15 cellular contexts compared by ENCODE assay signal in genomic region chr4:1543976-1544375, GRCh38.
DNase-seq lines count a peak whose midpoint lies in the region; ATAC-seq and TF ChIP-seq lines count a peak whose summit lies in the region.
"Had no signal": no experiment of that assay in that cellular context is flagged by ENCODE, and none has a peak within 500 bp of the region (broad histone marks: within the 10 kb centered on the region; RNA-seq: fewer than 3 reads in every experiment).

No MANE protein-coding gene starts in this region.

- no peak overlapping the region for H4K8ac ChIP-seq in H9 (replicated peaks; ENCODE audit: insufficient read length, low read depth, low read length)

- no peak overlapping the region for H3K4me3 Mint-ChIP-seq in H9
- peak overlapping the region in 4 of 10 donors; percentile 43 to 84 (median 75) for H3K4me3 Mint-ChIP-seq in naive thymus-derived CD4-positive, alpha-beta T cell
- H3K4me3 Mint-ChIP-seq: CD14-positive monocyte had no signal

- H3K14ac ChIP-seq in H9 (ENCODE audit: insufficient read depth, low read length): 0 out of 2 replicates have a peak overlapping the region, but pooled peaks have one; percentile 43

- no peak overlapping the region for H2BK120ac ChIP-seq in H9 (ENCODE audit: low read depth, low read length, poor library complexity, severe bottlenecking)

- no peak overlapping the region for H3T11ph ChIP-seq in H9 (ENCODE audit: low read length)

- H2AFZ ChIP-seq in H9 (ENCODE audit: low read length): no peak overlapping the region
- H2AFZ ChIP-seq: GM23248 had no signal

- H3K23ac ChIP-seq in H9 (ENCODE audit: insufficient read length, low read depth, low read length): no peak overlapping the region

- H3K79me1 ChIP-seq in H9 (ENCODE audit: insufficient read depth, low read depth, low read length, poor library complexity, severe bottlenecking): no peaks in the 10 kb centered on the region

- H3K27me3 ChIP-seq in right cardiac atrium (ENCODE audit: control insufficient read depth, insufficient read depth) (no peaks in the 10 kb centered on the region), right atrium auricular region (no peaks in the 10 kb centered on the region), H9 (ENCODE audit: insufficient read depth, low read length) (no peaks in the 10 kb centered on the region), dorsolateral prefrontal cortex (peaks cover 0 to 10% (median 0%) of the 10 kb centered on the region in 45 donors)
- no peaks in the 10 kb centered on the region for H3K27me3 ChIP-seq in naive thymus-derived CD4-positive, alpha-beta T cell (ENCODE audit: control insufficient read depth in 2 of 2, insufficient read depth in 2 of 2, low read length in 2 of 2)

- H2BK15ac ChIP-seq in H9 (ENCODE audit: low read depth, low read length): no peak overlapping the region

- H4K20me1 ChIP-seq in H9 (ENCODE audit: control insufficient read depth, insufficient read depth, insufficient read length): no peaks in the 10 kb centered on the region

- ATAC-seq in right cardiac atrium (no peak), GM19328 (IDR thresholded peaks at IDR 0.05; ENCODE audit: unreplicated experiment) (no peak)
- no peak for ATAC-seq in naive thymus-derived CD4-positive, alpha-beta T cell
- ATAC-seq: GM12878 had no signal

- H3K4me1 Mint-ChIP-seq in H9: peaks cover 5 to 14% of the 10 kb centered on the region in 2 experiments; a peak in 3 of 4 replicates
- H3K4me1 Mint-ChIP-seq in naive thymus-derived CD4-positive, alpha-beta T cell: peaks cover 3 to 31% (median 21%) of the 10 kb centered on the region in 7 donors

- H3K4me2 ChIP-seq in H9 (ENCODE audit: insufficient read depth, insufficient read length, low read length): no peak overlapping the region
- H3K4me2 ChIP-seq: A549 had no signal

- WGBS in right cardiac atrium: 89% methylated on average over 11 of the region's 11 CpGs
- no CpG with 5 or more reads among the region's 11 CpGs for WGBS in H9 (ENCODE audit: extremely low coverage, insufficient read length, low lambda C conversion rate)

- no peak overlapping the region for H3K9ac ChIP-seq in H9 (ENCODE audit: extremely low read depth, insufficient read length, low read length)
- H3K9ac ChIP-seq: GM23248 had no signal

- no peak overlapping the region for H2BK20ac ChIP-seq in H9 (ENCODE audit: low read depth, low read length, poor library complexity, severe bottlenecking)

- POLR2A ChIA-PET in naive thymus-derived CD4-positive, alpha-beta T cell (lab: Charles Lee): interaction anchor here (1.2 kb wide), 1 partner anchor 61 kb away, joined by 3 read pairs; no protein-coding TSS in a partner anchor

- H3K9me3 Mint-ChIP-seq in H9: no peaks in the 10 kb centered on the region
- H3K9me3 Mint-ChIP-seq in naive thymus-derived CD4-positive, alpha-beta T cell: no peaks in the 10 kb centered on the region
- H3K9me3 Mint-ChIP-seq: CD14-positive monocyte had no signal

- no peak overlapping the region for H2BK12ac ChIP-seq in H9 (ENCODE audit: insufficient read length, low read depth, low read length)

- no peak overlapping the region for H3K4me3 ChIP-seq in right cardiac atrium (ENCODE audit: low read length)
- no peak overlapping the region for H3K4me3 ChIP-seq in right atrium auricular region
- H3K4me3 ChIP-seq in naive thymus-derived CD4-positive, alpha-beta T cell (ENCODE audit: low read length): no peak overlapping the region
- no peak overlapping the region for H3K4me3 ChIP-seq in dorsolateral prefrontal cortex
- H3K4me3 ChIP-seq: A549, GM12878, GM23248 had no signal

- H3K4ac ChIP-seq in H9 (ENCODE audit: low read depth, low read length): no peak overlapping the region

- no peaks in the 10 kb centered on the region for H3K4me1 ChIP-seq in right cardiac atrium (ENCODE audit: control insufficient read depth, insufficient read depth, low read length)
- peaks cover 0 to 5% of the 10 kb centered on the region in 2 donors for H3K4me1 ChIP-seq in right atrium auricular region
- H3K4me1 ChIP-seq in H9 (ENCODE audit: insufficient read depth, low read length): no peaks in the 10 kb centered on the region
- H3K4me1 ChIP-seq in naive thymus-derived CD4-positive, alpha-beta T cell (ENCODE audit: control insufficient read depth in 2 of 2, insufficient read depth in 2 of 2, low read length in 2 of 2): peaks cover 0 to 11% of the 10 kb centered on the region in 2 donors
- H3K4me1 ChIP-seq: BE2C had no signal

- TF ChIP-seq CTCF in right atrium auricular region (IDR thresholded peaks at IDR 0.05) (no peak), H9 (conservative IDR thresholded peaks at IDR 0.05) (no peak), dorsolateral prefrontal cortex (IDR thresholded peaks at IDR 0.05 in 54 of 56, conservative IDR thresholded peaks at IDR 0.05 in 2 of 56; ENCODE audit: low read depth in 1 of 56, partially characterized antibody in 56 of 56) (no peak)

- no peak overlapping the region for H3K18ac ChIP-seq in H9 (ENCODE audit: insufficient read length, low read depth, low read length)

- no peaks in the 10 kb centered on the region for H3K23me2 ChIP-seq in H9 (ENCODE audit: insufficient read length, low read depth, low read length, poor library complexity, severe bottlenecking)

- no peak overlapping the region for H4K5ac ChIP-seq in H9 (ENCODE audit: insufficient read length, low read depth, low read length)

- no peak overlapping the region for H3K27ac Mint-ChIP-seq in H9
- peak overlapping the region in 5 of 9 donors; percentile 72 to 96 (median 89) for H3K27ac Mint-ChIP-seq in naive thymus-derived CD4-positive, alpha-beta T cell
- H3K27ac Mint-ChIP-seq: CD14-positive monocyte had no signal

- no peak overlapping the region for H2AK5ac ChIP-seq in H9 (ENCODE audit: insufficient read length, low read length)

- H3K79me2 ChIP-seq in H9 (ENCODE audit: insufficient read depth, low read length): no peaks in the 10 kb centered on the region

- intact Hi-C loops in right cardiac atrium (cut with DNase I): no loop called here
- intact Hi-C loops in naive thymus-derived CD4-positive, alpha-beta T cell (cut with micrococcal nuclease): no loop called here
- intact Hi-C loops in dorsolateral prefrontal cortex (cut with DNase I): no loop called here

- H3K27ac ChIP-seq in right cardiac atrium (ENCODE audit: low read length) (no peak overlapping the region), right atrium auricular region (no peak overlapping the region), H9 (ENCODE audit: insufficient read length, low read depth, low read length) (no peak overlapping the region), dorsolateral prefrontal cortex (no peak overlapping the region)
- no peak overlapping the region for H3K27ac ChIP-seq in naive thymus-derived CD4-positive, alpha-beta T cell (ENCODE audit: low read depth, low read length)
- H3K27ac ChIP-seq: GM23248 had no signal

- no peak overlapping the region for H4K91ac ChIP-seq in H9 (ENCODE audit: insufficient read length, low read depth, low read length)

- CTCF ChIA-PET in naive thymus-derived CD4-positive, alpha-beta T cell (lab: Charles Lee): no interaction called here

- H3K36me3 Mint-ChIP-seq in H9 (ENCODE audit: insufficient read depth in 1 of 3, low read depth in 3 of 3): no peaks in the 10 kb centered on the region
- H3K36me3 Mint-ChIP-seq in naive thymus-derived CD4-positive, alpha-beta T cell: peaks cover 0 to 4% (median 0%) of the 10 kb centered on the region in 5 donors
- H3K36me3 Mint-ChIP-seq: CD14-positive monocyte had no signal

- peaks cover 17% of the 10 kb centered on the region for H3K27me3 Mint-ChIP-seq in H9 (ENCODE audit: low read depth)
- peaks cover 0 to 9% (median 3%) of the 10 kb centered on the region in 5 donors for H3K27me3 Mint-ChIP-seq in naive thymus-derived CD4-positive, alpha-beta T cell

- no peaks in the 10 kb centered on the region for H3K36me3 ChIP-seq in right atrium auricular region
- no peaks in the 10 kb centered on the region for H3K36me3 ChIP-seq in naive thymus-derived CD4-positive, alpha-beta T cell (ENCODE audit: control insufficient read depth in 2 of 3, insufficient read depth in 3 of 3, low read length in 3 of 3)
- H3K36me3 ChIP-seq: BE2C had no signal

- no peak overlapping the region for H3K56ac ChIP-seq in H9 (ENCODE audit: insufficient read length, low read depth, low read length)

- H2BK5ac ChIP-seq in H9 (ENCODE audit: insufficient read length, low read length): no peak overlapping the region

- H3K9me3 ChIP-seq in right cardiac atrium (ENCODE audit: control insufficient read depth, low read length): no peaks in the 10 kb centered on the region
- H3K9me3 ChIP-seq in right atrium auricular region: no peaks in the 10 kb centered on the region
- no peaks in the 10 kb centered on the region for H3K9me3 ChIP-seq in H9 (ENCODE audit: control insufficient read depth, low read depth, low read length)
- H3K9me3 ChIP-seq in naive thymus-derived CD4-positive, alpha-beta T cell (ENCODE audit: control insufficient read depth in 2 of 3, low read length in 3 of 3): no peaks in the 10 kb centered on the region
- H3K9me3 ChIP-seq: A549, BE2C had no signal

- DNase-seq in right cardiac atrium (peak in 2 of 3 donors; percentile 25 to 26), right atrium auricular region (ENCODE audit: low spot score) (no peak), H9 (no peak), dorsolateral prefrontal cortex (no peak)
- DNase-seq in naive thymus-derived CD4-positive, alpha-beta T cell: no peak
- DNase-seq: BE2C, Calu3, DMS 273 treated with DMSO at 0.1 percent for 48 hours, DMS79, GM23248, H7 had no signal

Comparison
In these comparisons a context has a peak if more than half of its experiments do, and no peak if none do; other contexts are left out.
1. DNase-seq: peak in right cardiac atrium (2 of 3); none in right atrium auricular region (single experiment), H9 (single experiment), naive thymus-derived CD4-positive, alpha-beta T cell (0 of 9) and dorsolateral prefrontal cortex (0 of 10).
2. H3K27ac Mint-ChIP-seq: peak in naive thymus-derived CD4-positive, alpha-beta T cell (5 of 9); none in H9 (0 of 3).